30 cellular contexts compared by ENCODE assay signal in the genomic region with DNA sequence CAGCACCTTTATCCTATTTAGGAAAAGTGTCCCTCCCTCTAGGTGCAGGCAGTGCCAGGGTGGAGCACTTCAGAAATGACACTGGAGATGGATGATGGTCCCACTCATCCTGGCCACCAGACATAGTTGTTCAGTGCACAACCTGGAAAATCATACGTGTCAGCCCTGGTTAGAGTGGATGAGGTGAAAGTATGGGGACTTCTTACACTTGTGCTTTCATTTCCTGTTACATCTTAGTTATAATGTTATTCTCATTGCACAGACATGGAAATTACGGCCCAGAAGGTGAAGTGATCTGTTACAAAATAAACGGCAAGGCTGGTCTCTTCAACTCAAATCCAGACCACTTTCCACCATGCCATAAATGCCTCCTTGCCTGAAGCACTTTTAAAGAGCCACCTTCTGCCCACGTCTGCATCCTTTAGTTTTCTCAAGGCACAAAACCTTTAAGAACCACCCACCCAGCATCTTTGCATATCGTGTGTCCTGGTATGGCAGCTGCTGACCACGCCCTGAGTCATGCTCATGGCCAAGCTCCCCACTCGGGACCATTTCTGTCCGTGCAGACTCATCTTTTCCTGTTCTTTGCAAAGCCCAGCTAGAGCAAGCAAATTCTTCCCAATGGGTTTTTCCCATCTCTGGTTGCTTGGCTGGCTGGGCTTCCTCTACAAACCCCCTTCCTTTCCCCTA.
DNase-seq lines count a peak whose midpoint lies in the region; ATAC-seq and TF ChIP-seq lines count a peak whose summit lies in the region.
"Had no signal": no experiment of that assay in that cellular context is flagged by ENCODE, and none has a peak within 500 bp of the region (broad histone marks: within the 10 kb centered on the region; RNA-seq: fewer than 3 reads in every experiment).

No MANE protein-coding gene starts in this region.

- no peak overlapping the region for H3K27ac Mint-ChIP-seq in memory B cell
- H3K27ac Mint-ChIP-seq: GM23338; HFFc6; nephron progenitor cell; stimulated activated naive CD8-positive, alpha-beta T cell treated with anti-CD3 and anti-CD28 coated beads, Interleukin-15, Interleukin-2, amounts not matched to agents 100 ng/mL and 50 ng/mL, for 24 hours had no signal

- in situ Hi-C loops in GM13976 (cut with MboI; ENCODE audit: low sequenced_read_pairs, unreplicated experiment): no loop called here

- peak overlapping the region; percentile 76 for H3K4me3 Mint-ChIP-seq in memory B cell
- H3K4me3 Mint-ChIP-seq: GM23338; HFFc6; nephron progenitor cell; stimulated activated naive CD8-positive, alpha-beta T cell treated with anti-CD3 and anti-CD28 coated beads, Interleukin-15, Interleukin-2, amounts not matched to agents 100 ng/mL and 50 ng/mL, for 24 hours had no signal

- DNase-seq in NK-92 treated with Interleukin-12 subunit alpha and Interleukin-12 subunit beta, amount 100 ng/mL, for 24 hours (lab: John Stamatoyannopoulos, UW): peak; percentile 5
- no peak for DNase-seq in NK-92 (lab: John Stamatoyannopoulos, UW; ENCODE audit: unreplicated experiment)
- peak; percentile 32 for DNase-seq in GM13976 (ENCODE audit: low spot score)
- peak; percentile 70 for DNase-seq in NOMO-1 treated with DMSO at 0.1 percent for 48 hours (lab: John Stamatoyannopoulos, UW; ENCODE audit: unreplicated experiment)
- no peak for DNase-seq in memory B cell (ENCODE audit: low spot score in 2 of 2)
- DNase-seq in NCI-H2029 (lab: John Stamatoyannopoulos, UW): no peak
- no peak for DNase-seq in nucleus accumbens (lab: John Stamatoyannopoulos, UW)
- DNase-seq: activated CD4-positive, alpha-beta T cell treated with anti-CD3 and anti-CD28 coated beads for 4 hours; activated T-cell treated with anti-CD3 and anti-CD28 coated beads, Interleukin-2, amount 50 U/mL, for 48 hours; adrenal gland; body of pancreas; C1 segment of cervical spinal cord; DMS153; dorsolateral prefrontal cortex; foreskin melanocyte; HFFc6; IMR-90; kidney glomerular epithelial cell; midbrain; NCI-H1105 treated with DMSO at 0.1 percent for 48 hours; NCI-H2029 treated with DMSO at 0.1 percent for 48 hours; NCI-H526; nephron progenitor cell; ovary; Peyer's patch; retina; SHP77 had no signal

- peak; percentile 85 for ATAC-seq in memory B cell (ENCODE audit: low read depth)
- no peak for ATAC-seq in GM18909 (IDR thresholded peaks at IDR 0.05; ENCODE audit: poor library complexity, unreplicated experiment)
- ATAC-seq: body of pancreas, GM23338 had no signal

- H3K27me3 Mint-ChIP-seq in memory B cell: peaks cover 4% of the 10 kb centered on the region

- TF ChIP-seq CTCF in GM13976 (IDR thresholded peaks at IDR 0.05; ENCODE audit: borderline replicate concordance, control extremely low read depth, extremely low read depth, insufficient read depth, missing control alignments): no peak

- H3K36me3 Mint-ChIP-seq in memory B cell: no peaks in the 10 kb centered on the region

- H3K4me1 Mint-ChIP-seq in memory B cell: peaks cover 12% of the 10 kb centered on the region

- H3K9me3 Mint-ChIP-seq in memory B cell: no peaks in the 10 kb centered on the region
- H3K9me3 Mint-ChIP-seq: GM23338; HFFc6; nephron progenitor cell; stimulated activated naive CD8-positive, alpha-beta T cell treated with anti-CD3 and anti-CD28 coated beads, Interleukin-15, Interleukin-2, amounts not matched to agents 100 ng/mL and 50 ng/mL, for 24 hours had no signal

Comparison
In these comparisons a context has a peak if more than half of its experiments do, and no peak if none do; other contexts are left out.
1. DNase-seq: peak in NK-92 treated with Interleukin-12 subunit alpha and Interleukin-12 subunit beta, amount 100 ng/mL, for 24 hours (single experiment), GM13976 (single experiment) and NOMO-1 treated with DMSO at 0.1 percent for 48 hours (single experiment); none in NK-92 (single experiment), memory B cell (0 of 2), NCI-H2029 (single experiment) and nucleus accumbens (0 of 56).